ENCODE assay signal across 19 cellular contexts in genomic region chr11:120134106-120134930, GRCh38. TPM values are rescaled to one million over a fixed set of nuclear protein-coding genes. Genes with fewer than 3 reads are reported as not detected.
A peak's percentile ranks its signal among the peaks of the same experiment; 100 is the strongest.
DNase-seq lines count a peak whose midpoint lies in the region; ATAC-seq and TF ChIP-seq lines count a peak whose summit lies in the region.
"Had no signal": no experiment of that assay in that cellular context is flagged by ENCODE, and none has a peak within 500 bp of the region (broad histone marks: within the 10 kb centered on the region; RNA-seq: fewer than 3 reads in every experiment).

No MANE protein-coding gene starts in this region.

- in situ Hi-C loops in transverse colon (cut with MboI; ENCODE audit: low pct_ligation_motif_present in 1 of 4, low pct_unique_long_range_greater_than_20kb in 1 of 4, low sequenced_read_pairs in 3 of 4): no loop called here

- no peaks in the 10 kb centered on the region for H3K9me3 Mint-ChIP-seq in activated T-cell treated with anti-CD3 and anti-CD28 coated beads, Interleukin-2, amount 50 U/mL, for 24 hours
- H3K9me3 Mint-ChIP-seq in chondrocyte (ENCODE audit: low read depth): no peaks in the 10 kb centered on the region
- H3K9me3 Mint-ChIP-seq: CD4-positive, CD25-positive, alpha-beta regulatory T cell had no signal

- intact Hi-C loops in transverse colon (cut with DNase I; ENCODE audit: low total_unique reads): no loop called here

- no peak overlapping the region for H3K27ac Mint-ChIP-seq in activated T-cell treated with anti-CD3 and anti-CD28 coated beads, Interleukin-2, amount 50 U/mL, for 24 hours
- H3K27ac Mint-ChIP-seq in chondrocyte (ENCODE audit: unreplicated experiment): no peak overlapping the region
- H3K27ac Mint-ChIP-seq: CD4-positive, CD25-positive, alpha-beta regulatory T cell had no signal

- peak; percentile 5 for DNase-seq in activated T-cell treated with anti-CD3 and anti-CD28 coated beads, Interleukin-2, amount 50 U/mL, for 24 hours
- DNase-seq in activated T-cell treated with anti-CD3 and anti-CD28 coated beads, Interleukin-2, amount 50 U/mL, for 1 hour: no peak
- DNase-seq in chondrocyte (ENCODE audit: low spot score) (peak; percentile 63), mesenteric fat pad (ENCODE audit: low spot score) (peak; percentile 60), transverse colon (peak; percentile 4), NCI-H82 (lab: John Stamatoyannopoulos, UW) (no peak)
- DNase-seq: activated naive CD4-positive, alpha-beta T cell treated with Interleukin-2 at 50 U/mL for 16 hours; brain microvascular endothelial cell; CD4-positive, CD25-positive, alpha-beta regulatory T cell; effector memory CD4-positive, alpha-beta T cell; foreskin fibroblast; NCI-H1436 treated with DMSO at 0.1 percent for 48 hours had no signal

- no peak overlapping the region for H3K4me3 ChIP-seq in transverse colon

- H3K36me3 Mint-ChIP-seq in activated T-cell treated with anti-CD3 and anti-CD28 coated beads, Interleukin-2, amount 50 U/mL, for 24 hours (ENCODE audit: low read depth): no peaks in the 10 kb centered on the region
- H3K36me3 Mint-ChIP-seq in chondrocyte (ENCODE audit: low read depth): no peaks in the 10 kb centered on the region
- H3K36me3 Mint-ChIP-seq: CD4-positive, CD25-positive, alpha-beta regulatory T cell had no signal

- peaks cover 4 to 5% (median 4%) of the 10 kb centered on the region in 4 donors for H3K4me1 ChIP-seq in transverse colon
- H3K4me1 ChIP-seq: parathyroid adenoma had no signal

- no peak for ATAC-seq in GM21737 (IDR thresholded peaks at IDR 0.05; ENCODE audit: unreplicated experiment)
- ATAC-seq in HG03571 (IDR thresholded peaks at IDR 0.05; ENCODE audit: unreplicated experiment): no peak

- WGBS in transverse colon (ENCODE audit: low coverage in 1 of 2), 2 donors: 89 to 93% methylated on average over 3 to 14 of the region's 14 CpGs

- no peak for TF ChIP-seq EP300 in transverse colon (IDR thresholded peaks at IDR 0.05; ENCODE audit: low read depth)

- TF ChIP-seq POLR2A in transverse colon (IDR thresholded peaks at IDR 0.05): no peak

- no peaks in the 10 kb centered on the region for H3K27me3 ChIP-seq in transverse colon
- H3K27me3 ChIP-seq: brain microvascular endothelial cell had no signal

- TF ChIP-seq CTCF in chondrocyte (IDR thresholded peaks at IDR 0.05) (no peak), transverse colon (IDR thresholded peaks at IDR 0.05) (no peak)

- no peak overlapping the region for H3K27ac ChIP-seq in transverse colon
- H3K27ac ChIP-seq: brain microvascular endothelial cell, KMS-11, parathyroid adenoma had no signal

- H3K27me3 Mint-ChIP-seq in activated T-cell treated with anti-CD3 and anti-CD28 coated beads, Interleukin-2, amount 50 U/mL, for 24 hours: no peaks in the 10 kb centered on the region
- H3K27me3 Mint-ChIP-seq in chondrocyte (ENCODE audit: low read depth): peaks cover 29% of the 10 kb centered on the region

- no peak overlapping the region for H3K4me3 Mint-ChIP-seq in activated T-cell treated with anti-CD3 and anti-CD28 coated beads, Interleukin-2, amount 50 U/mL, for 24 hours
- H3K4me3 Mint-ChIP-seq in chondrocyte (ENCODE audit: unreplicated experiment): no peak overlapping the region
- H3K4me3 Mint-ChIP-seq: CD4-positive, CD25-positive, alpha-beta regulatory T cell had no signal

- no peaks in the 10 kb centered on the region for H3K36me3 ChIP-seq in transverse colon
- H3K36me3 ChIP-seq: brain microvascular endothelial cell had no signal

- no peaks in the 10 kb centered on the region for H3K9me3 ChIP-seq in transverse colon

- no peaks in the 10 kb centered on the region for H3K4me1 Mint-ChIP-seq in activated T-cell treated with anti-CD3 and anti-CD28 coated beads, Interleukin-2, amount 50 U/mL, for 24 hours (ENCODE audit: low read depth)
- H3K4me1 Mint-ChIP-seq in chondrocyte (ENCODE audit: low read depth): no peaks in the 10 kb centered on the region
- H3K4me1 Mint-ChIP-seq: CD4-positive, CD25-positive, alpha-beta regulatory T cell had no signal

RNA-seq across cellular contexts. Expression of gene TRIM29, which starts 3.6 kb away (rescaled TPM):
- total RNA-seq in chondrocyte (not detected in 3 replicates), mesenteric fat pad (1.3 TPM), transverse colon (1 to 10 TPM in 2 of 4 donors, under 1 TPM in 1, not detected in 1; 0.75 to 7.8 (median 4.4) TPM)
- total RNA-seq: A673; activated CD8-positive, alpha-beta memory T cell treated with anti-CD3 and anti-CD28 coated beads for 36 hours; CD4-positive, CD25-positive, alpha-beta regulatory T cell; NCI-H460 had no signal

Comparison
In these comparisons a context has a peak if more than half of its experiments do, and no peak if none do; other contexts are left out.
1. DNase-seq: peak in activated T-cell treated with anti-CD3 and anti-CD28 coated beads, Interleukin-2, amount 50 U/mL, for 24 hours (single experiment), chondrocyte (single experiment), mesenteric fat pad (single experiment) and transverse colon (single experiment); none in activated T-cell treated with anti-CD3 and anti-CD28 coated beads, Interleukin-2, amount 50 U/mL, for 1 hour (single experiment) and NCI-H82 (single experiment).